32 cellular contexts compared by ENCODE assay signal in genomic region chr22:22458387-22458786, GRCh38. TPM values are rescaled to one million over a fixed set of nuclear protein-coding genes. Genes with fewer than 3 reads are reported as not detected.
DNase-seq lines count a peak whose midpoint lies in the region; ATAC-seq, FAIRE-seq and TF ChIP-seq lines count a peak whose summit lies in the region.
"Had no signal": no experiment of that assay in that cellular context is flagged by ENCODE, and none has a peak within 500 bp of the region (broad histone marks: within the 10 kb centered on the region; RNA-seq: fewer than 3 reads in every experiment).

No MANE protein-coding gene starts in this region.

- no peaks in the 10 kb centered on the region for H3K9me1 ChIP-seq in K562 (ENCODE audit: control insufficient read depth, insufficient read depth, low read length)

- FAIRE-seq in K562 (lab: Jason Lieb, UNC): no peak
- FAIRE-seq: A204.1, A549, D721Med had no signal

- TF ChIP-seq CTCF in K562 (IDR thresholded peaks at IDR 0.05 in 2 of 3, conservative IDR thresholded peaks at IDR 0.05 in 1 of 3; ENCODE audit: insufficient read depth in 2 of 3, low read depth in 1 of 3, low read length in 3 of 3) (no peak), hepatocyte (IDR thresholded peaks at IDR 0.05; ENCODE audit: poor library complexity) (no peak)

- no peak overlapping the region for H3K9ac ChIP-seq in K562 (ENCODE audit: insufficient read depth in 1 of 2, low read depth in 2 of 2, low read length in 2 of 2)
- H3K9ac ChIP-seq: BLaER1; BLaER1 treated with 17β-estradiol and CSF1 and Interleukin-3, amounts not matched to agents 10 nM and 100 nM had no signal

- TF ChIP-seq RAD21 in K562 (CRISPR knock-in tag; conservative IDR thresholded peaks at IDR 0.05 in 1 of 2, IDR thresholded peaks at IDR 0.05 in 1 of 2): no peak

- H3K4me1 ChIP-seq in K562 (replicated peaks in 1 of 2; ENCODE audit: control insufficient read depth in 2 of 2, insufficient read depth in 2 of 2, low read length in 2 of 2): no peaks in the 10 kb centered on the region
- no peaks in the 10 kb centered on the region for H3K4me1 ChIP-seq in hepatocyte (ENCODE audit: insufficient read depth)
- H3K4me1 ChIP-seq: A549, BE2C, Caco-2 had no signal

- in situ Hi-C loops in K562 (cut with MboI): no loop called here

- TF ChIP-seq EP300 in K562 (IDR thresholded peaks at IDR 0.05; ENCODE audit: low read length): no peak

- no peak for TF ChIP-seq POLR2A in K562 (conservative IDR thresholded peaks at IDR 0.05)

- DNase-seq in K562 (ENCODE audit: extremely low read depth in 1 of 4, low spot score in 3 of 4) (no peak), hepatocyte (ENCODE audit: low spot score) (no peak), left ventricle myocardium superior (no peak)
- DNase-seq: 8988T; ACHN; AML-193; BE2C; C1 segment of cervical spinal cord; Caco-2; Calu3; CD4-positive, alpha-beta memory T cell; CD4-positive, alpha-beta T cell; CD4-positive, CD25-positive, alpha-beta regulatory T cell; CD8-positive, alpha-beta memory T cell; CD8-positive, alpha-beta T cell; COR-L47; DMS 273 treated with DMSO at 0.1 percent for 48 hours; DMS153; DMS53; DMS79; DMS79 treated with DMSO at 0.1 percent for 48 hours; DND-41; EL had no signal

- H3K27me3 ChIP-seq in K562 (ENCODE audit: control insufficient read depth in 2 of 2, insufficient read depth in 2 of 2, low read length in 2 of 2): peaks cover 0 to 14% of the 10 kb centered on the region in 2 experiments; a peak in 3 of 5 replicates
- peaks cover 20% of the 10 kb centered on the region for H3K27me3 ChIP-seq in hepatocyte
- H3K27me3 ChIP-seq: BLaER1; BLaER1 treated with 17β-estradiol and CSF1 and Interleukin-3, amounts not matched to agents 10 nM and 100 nM had no signal

- H3K4me3 ChIP-seq in K562 (no peak overlapping the region), hepatocyte (no peak overlapping the region)
- H3K4me3 ChIP-seq: A549, BLaER1 had no signal

- CTCF ChIA-PET in K562 (lab: Yijun Ruan, JAX; ENCODE audit: low intra/inter-chr PET ratio): interaction anchor here (0.8 to 1.2 kb wide), 3 partner anchors 8 to 290 kb away, joined by 3 read pairs; no protein-coding TSS in a partner anchor

- peaks cover 8% of the 10 kb centered on the region for H3K9me3 ChIP-seq in K562 (replicated peaks; ENCODE audit: control insufficient read depth, insufficient read depth, low read depth, low read length)
- no peaks in the 10 kb centered on the region for H3K9me3 ChIP-seq in hepatocyte (ENCODE audit: low read depth)
- H3K9me3 ChIP-seq: BE2C had no signal

- no peaks in the 10 kb centered on the region for H3K9me2 ChIP-seq in hepatocyte (replicated peaks; ENCODE audit: insufficient read depth)

- ATAC-seq in K562 (no peak), left ventricle myocardium superior (no peak), GM18867 (IDR thresholded peaks at IDR 0.05; ENCODE audit: unreplicated experiment) (no peak)
- ATAC-seq: A549; CD8-positive, alpha-beta T cell had no signal

- H3K36me3 ChIP-seq in K562 (ENCODE audit: control insufficient read depth, insufficient read depth, low read length): no peaks in the 10 kb centered on the region
- no peaks in the 10 kb centered on the region for H3K36me3 ChIP-seq in hepatocyte (replicated peaks; ENCODE audit: insufficient read depth, low read depth)
- H3K36me3 ChIP-seq: BE2C, BLaER1 had no signal

- no TSS peak for BruUV-seq in K562 (replicated peaks; lab: Mats Ljungman, UMichigan)

- H3K79me2 ChIP-seq in K562 (ENCODE audit: control insufficient read depth, insufficient read depth, low read length): no peaks in the 10 kb centered on the region
- H3K79me2 ChIP-seq in hepatocyte: no peaks in the 10 kb centered on the region

- POLR2A ChIA-PET in K562 (lab: Yijun Ruan, JAX): interaction anchor here (0.6 to 1.1 kb wide), 3 partner anchors 26 to 405 kb away, joined by 3 to 4 read pairs (median 3); no protein-coding TSS in a partner anchor

- no peak overlapping the region for H3K27ac ChIP-seq in K562 (ENCODE audit: extremely low read depth, low read depth, low read length)
- H3K27ac ChIP-seq in hepatocyte: peak overlapping the region; percentile 15
- H3K27ac ChIP-seq: 22Rv1; A549; BLaER1; BLaER1 treated with 17β-estradiol and CSF1 and Interleukin-3, amounts not matched to agents 10 nM and 100 nM; C4-2B had no signal

- H2AFZ ChIP-seq in K562 (ENCODE audit: low read depth, low read length): no peak overlapping the region
- no peak overlapping the region for H2AFZ ChIP-seq in hepatocyte

- no peak overlapping the region for H3K4me2 ChIP-seq in K562 (ENCODE audit: insufficient read depth, low read length)
- no peak overlapping the region for H3K4me2 ChIP-seq in hepatocyte
- H3K4me2 ChIP-seq: A549; BLaER1; BLaER1 treated with 17β-estradiol and CSF1 and Interleukin-3, amounts not matched to agents 10 nM and 100 nM had no signal

- WGBS in K562 (ENCODE audit: insufficient coverage, low coverage, missing lambda C conversion rate): 0% methylated on average over 2 of the region's 2 CpGs
- whole genome bisulfite sequencing in hepatocyte (ENCODE audit: low lambda C conversion rate, missing lambda C conversion rate): 84% methylated on average over 2 of the region's 2 CpGs

- intact Hi-C loops in K562 (cut with micrococcal nuclease): no loop called here
- intact Hi-C loops in left ventricle myocardium superior (cut with micrococcal nuclease): no loop called here

- H4K20me1 ChIP-seq in K562 (replicated peaks; ENCODE audit: control insufficient read depth, insufficient read depth, low read length) (no peaks in the 10 kb centered on the region), hepatocyte (ENCODE audit: insufficient read depth, poor library complexity, severe bottlenecking) (no peaks in the 10 kb centered on the region)
- H4K20me1 ChIP-seq: BLaER1; BLaER1 treated with 17β-estradiol and CSF1 and Interleukin-3, amounts not matched to agents 10 nM and 100 nM had no signal

TF ChIP-seq in K562, 482 proteins besides CTCF, POLR2A, EP300 and RAD21 (continues in another document):
- TF ChIP-seq MLX (CRISPR knock-in tag; conservative IDR thresholded peaks at IDR 0.05) (0 out of 4 replicates have a peak, but pooled peaks of 1 of the 2 experiments have one; percentile 81), PHF8 (IDR thresholded peaks at IDR 0.05; ENCODE audit: borderline replicate concordance, low read length) (no peak), POLR2G (IDR thresholded peaks at IDR 0.05; ENCODE audit: low read depth, low read length) (no peak), ZSCAN29 (IDR thresholded peaks at IDR 0.05) (no peak), ZFP1 (CRISPR knock-in tag; IDR thresholded peaks at IDR 0.05) (0 out of 2 replicates have a peak, but pooled peaks have one; percentile 68), NR1H2 (CRISPR knock-in tag; IDR thresholded peaks at IDR 0.05) (no peak), HSF4 (CRISPR knock-in tag; IDR thresholded peaks at IDR 0.05; ENCODE audit: borderline replicate concordance) (no peak), HOXB6 (CRISPR knock-in tag; IDR thresholded peaks at IDR 0.05; ENCODE audit: borderline replicate concordance) (0 out of 2 replicates have a peak, but pooled peaks have one; percentile 9), GATAD2B (IDR thresholded peaks at IDR 0.05; ENCODE audit: borderline replicate concordance) (no peak), ZNF277 (CRISPR knock-in tag; IDR thresholded peaks at IDR 0.05; ENCODE audit: borderline replicate concordance) (peak; percentile 46; the same call in 1 of the 2 replicates), ZNF3 (CRISPR knock-in tag; IDR thresholded peaks at IDR 0.05) (peak; percentile 40; the same call in 1 of the 2 replicates)

RNA-seq across cellular contexts. Expression of gene ZNF280B, which starts 50.2 kb away (rescaled TPM):
- total RNA-seq in K562 (2011; cell fraction: chromatin; rRNA removed; ENCODE audit: low replicate concordance): 24.8 and 77.6 TPM in 2 replicates
- total RNA-seq in K562 (2011; cell fraction: nucleolus; rRNA removed): 23.0 and 29.5 TPM in 2 replicates
- total RNA-seq in K562 (2011; cell fraction: nucleoplasm; rRNA removed): 45.8 and 57.4 TPM in 2 replicates
- total RNA-seq in K562 (2014; rRNA removed): 7.7 and 8.4 TPM in 2 replicates
- total RNA-seq in K562 (2014; rRNA removed; fragmentation: Illumina TruSeq; extraction: Trizol): 17.1 and 20.5 TPM in 2 replicates
- 19.6 and 20.7 TPM in 2 replicates for total RNA-seq in K562 (2015; rRNA removed; fragmentation: Illumina TruSeq; extraction: Trizol)
- total RNA-seq in K562 (2021): 18.7 and 20.0 TPM in 2 replicates
- polyA plus RNA-seq in K562 (2011; rRNA removed): 27.5 TPM in 2 replicates
- polyA plus RNA-seq in K562 (2011; cell fraction: cytosol; rRNA removed): 8.2 and 20.0 TPM in 2 replicates
- polyA plus RNA-seq in K562 (2011; cell fraction: nucleus; rRNA removed): 21.5 and 27.4 TPM in 2 replicates
- 7.6 and 9.8 TPM in 2 replicates for polyA plus RNA-seq in K562 (2012)
- 14.1 and 18.0 TPM in 2 replicates for polyA plus RNA-seq in K562 (2014; fragmentation: Illumina TruSeq; extraction: Trizol)
- 10 to 100 TPM; 24.0 to 29.9 TPM for polyA plus RNA-seq in K562 (2014; fragmentation: Nextera tagmentation; extraction: Ambion mirVana)
- 11.7 and 13.5 TPM in 2 replicates for polyA plus RNA-seq in K562 (2014; rRNA removed)
- 88.0 and 103 TPM in 2 replicates for polyA minus RNA-seq in K562 (2011; rRNA and poly(A)+ RNA removed)
- polyA minus RNA-seq in K562 (2011; cell fraction: cytosol; rRNA and poly(A)+ RNA removed): 22.2 and 28.7 TPM in 2 replicates
- polyA minus RNA-seq in K562 (2011; cell fraction: nucleus; rRNA and poly(A)+ RNA removed): 24.2 and 40.0 TPM in 2 replicates
- 2.6 and 2.8 TPM in 2 replicates for total RNA-seq in hepatocyte
- polyA plus RNA-seq in hepatocyte: 0.78 and 1.5 TPM in 2 replicates
- total RNA-seq in left ventricle myocardium superior: 0.62 TPM
- polyA plus RNA-seq: CD14-positive monocyte had no signal
